9 cellular contexts compared by ENCODE assay signal in genomic region chr20:49268600-49269365, GRCh38. TPM values are rescaled to one million over a fixed set of nuclear protein-coding genes. Genes with fewer than 3 reads are reported as not detected.
DNase-seq lines count a peak whose midpoint lies in the region; ATAC-seq and TF ChIP-seq lines count a peak whose summit lies in the region.
"Had no signal": no experiment of that assay in that cellular context is flagged by ENCODE, and none has a peak within 500 bp of the region (broad histone marks: within the 10 kb centered on the region; RNA-seq: fewer than 3 reads in every experiment).

No MANE protein-coding gene starts in this region.

- ATAC-seq in HG03378 (IDR thresholded peaks at IDR 0.05; ENCODE audit: unreplicated experiment) (peak; percentile 48), natural killer cell (no peak), GM21825 (IDR thresholded peaks at IDR 0.05; ENCODE audit: unreplicated experiment) (no peak)

- H3K27ac Mint-ChIP-seq in natural killer cell = peak overlapping the region; percentile 92 to 95

- H3K4me1 ChIP-seq in ascending aorta = peaks cover 8 to 25% of the 10 kb centered on the region in 2 donors

- TF ChIP-seq CTCF in ascending aorta (IDR thresholded peaks at IDR 0.05) (no peak), natural killer cell (IDR thresholded peaks at IDR 0.05) (no peak)

- no peaks in the 10 kb centered on the region for H3K27me3 ChIP-seq in ascending aorta

- no peaks in the 10 kb centered on the region for H3K9me3 ChIP-seq in ascending aorta

- H3K36me3 ChIP-seq in ascending aorta = peaks cover 53 to 67% of the 10 kb centered on the region in 2 donors

- H3K36me3 Mint-ChIP-seq in natural killer cell = peaks cover 24% of the 10 kb centered on the region

- peaks cover 57 to 59% of the 10 kb centered on the region in 2 donors for H3K4me1 Mint-ChIP-seq in natural killer cell

- H3K27me3 Mint-ChIP-seq in natural killer cell (ENCODE audit: low read depth in 2 of 2) = no peaks in the 10 kb centered on the region

- DNase-seq in GM04503 (ENCODE audit: low read depth) (peak; percentile 31), ascending aorta (ENCODE audit: low spot score in 2 of 2) (no peak), natural killer cell (no peak), NCI-H510A treated with DMSO at 0.1 percent for 48 hours (lab: John Stamatoyannopoulos, UW) (no peak), 8988T (no peak), NCI-H2081 treated with DMSO at 0.1 percent for 48 hours (lab: John Stamatoyannopoulos, UW) (no peak)
- DNase-seq: substantia nigra had no signal

- H3K9me3 Mint-ChIP-seq in natural killer cell = no peaks in the 10 kb centered on the region

- no peak overlapping the region for H3K27ac ChIP-seq in ascending aorta

- peak overlapping the region; percentile 10 to 35 for H3K4me3 ChIP-seq in ascending aorta

- intact Hi-C loops in ascending aorta (cut with DNase I) = no loop called here
- intact Hi-C loops in natural killer cell (cut with micrococcal nuclease) = no loop called here

- H3K4me3 Mint-ChIP-seq in natural killer cell = peak overlapping the region; percentile 32

RNA-seq across cellular contexts. Expression of gene ZNFX1, which starts 9.1 kb away (rescaled TPM):
- 49.1 TPM for total RNA-seq in ascending aorta
- 10 to 100 TPM; 55.8 to 58.5 (median 57.8) TPM for total RNA-seq in natural killer cell

RNA-seq across cellular contexts. Expression of gene DDX27, which starts 49.6 kb away (rescaled TPM):
- total RNA-seq in ascending aorta (17.3 TPM), natural killer cell (10 to 100 TPM; 71.5 to 91.3 (median 75.9) TPM)
